In genomic region chr3:149670742-149671492, GRCh38 we compare ENCODE assay signal across 16 cellular contexts. TPM values are rescaled to one million over a fixed set of nuclear protein-coding genes. Genes with fewer than 3 reads are reported as not detected.
DNase-seq lines count a peak whose midpoint lies in the region; ATAC-seq and TF ChIP-seq lines count a peak whose summit lies in the region.
"Had no signal": no experiment of that assay in that cellular context is flagged by ENCODE, and none has a peak within 500 bp of the region (broad histone marks: within the 10 kb centered on the region; RNA-seq: fewer than 3 reads in every experiment).

No MANE protein-coding gene starts in this region.

- no peaks in the 10 kb centered on the region for H3K27me3 ChIP-seq in adipocyte (replicated peaks; ENCODE audit: control insufficient read depth, insufficient read depth, low read length)
- H3K27me3 ChIP-seq in spleen (replicated peaks in 1 of 7): peaks cover 0 to 11% (median 0%) of the 10 kb centered on the region in 7 donors
- H3K27me3 ChIP-seq: gastrocnemius medialis, upper lobe of right lung had no signal

- no peak overlapping the region for H3K27ac ChIP-seq in spleen
- H3K27ac ChIP-seq in RWPE1: no peak overlapping the region
- H3K27ac ChIP-seq: gastrocnemius medialis, upper lobe of right lung had no signal

- no peaks in the 10 kb centered on the region for H3K9me3 ChIP-seq in adipocyte (ENCODE audit: control insufficient read depth, low read length)
- H3K9me3 ChIP-seq in spleen: no peaks in the 10 kb centered on the region
- H3K9me3 ChIP-seq: gastrocnemius medialis, mucosa of descending colon, upper lobe of right lung had no signal

- intact Hi-C loops in spleen (cut with DNase I; ENCODE audit: low total_unique reads): no loop called here

- ATAC-seq in GM18520 (IDR thresholded peaks at IDR 0.05; ENCODE audit: unreplicated experiment) (peak; percentile 61), HG02885 (IDR thresholded peaks at IDR 0.05; ENCODE audit: poor library complexity, unreplicated experiment) (peak; percentile 84), left lobe of liver (peak; percentile 68)
- ATAC-seq: activated CD4-positive, alpha-beta T cell treated with anti-CD3 and anti-CD28 coated beads for 36 hours; gastrocnemius medialis; mucosa of descending colon had no signal

- CTCF ChIA-PET in RWPE1 (lab: Yijun Ruan, JAX): interaction anchor here (1.2 kb wide), 1 partner anchor 11 kb away, joined by 6 read pairs; no protein-coding TSS in a partner anchor

- TF ChIP-seq POLR2A in spleen (IDR thresholded peaks at IDR 0.05): no peak

- DNase-seq in adipocyte (ENCODE audit: low read depth) (no peak), left lobe of liver (ENCODE audit: low spot score) (no peak), spleen (no peak), RWPE1 (ENCODE audit: low spot score) (no peak), NOMO-1 treated with dmso at 0.1 percent for 144 hours (lab: John Stamatoyannopoulos, UW; ENCODE audit: unreplicated experiment) (no peak), cerebellum (ENCODE audit: low spot score) (no peak)
- DNase-seq: activated CD4-positive, alpha-beta T cell treated with anti-CD3 and anti-CD28 coated beads for 36 hours; activated naive CD8-positive, alpha-beta T cell treated with anti-CD3 and anti-CD28 coated beads for 36 hours; central memory CD4-positive, alpha-beta T cell; gastrocnemius medialis; mucosa of descending colon; NCI-H1048; stimulated activated naive CD4-positive, alpha-beta T cell treated with Interleukin-2 at 50 U/mL for 16 hours; upper lobe of right lung had no signal

- no peak for TF ChIP-seq CTCF in spleen (IDR thresholded peaks at IDR 0.05 in 8 of 11, conservative IDR thresholded peaks at IDR 0.05 in 3 of 11)
- no peak for TF ChIP-seq CTCF in RWPE1 (conservative IDR thresholded peaks at IDR 0.05; ENCODE audit: low read depth)

- H3K4me3 ChIP-seq in adipocyte (ENCODE audit: low read length): peak overlapping the region; percentile 1
- H3K4me3 ChIP-seq in spleen: no peak overlapping the region
- H3K4me3 ChIP-seq: gastrocnemius medialis, mucosa of descending colon, upper lobe of right lung had no signal

- no peak overlapping the region for H3K9ac ChIP-seq in adipocyte (ENCODE audit: low read length)

- POLR2A ChIA-PET in RWPE1 (lab: Yijun Ruan, JAX; ENCODE audit: low non-redundant PET): no interaction called here

- H3K36me3 ChIP-seq in adipocyte (ENCODE audit: control insufficient read depth, insufficient read depth, low read length, severe bottlenecking) (no peaks in the 10 kb centered on the region), spleen (no peaks in the 10 kb centered on the region)
- H3K36me3 ChIP-seq: gastrocnemius medialis, upper lobe of right lung had no signal

- H3K4me1 ChIP-seq in adipocyte (ENCODE audit: control insufficient read depth, insufficient read depth, low read length) (peaks cover 7% of the 10 kb centered on the region), spleen (no peaks in the 10 kb centered on the region)
- H3K4me1 ChIP-seq: gastrocnemius medialis, upper lobe of right lung had no signal

- WGBS in spleen, 5 donors: 63 to 81% (median 76%) methylated on average over 10 of the region's 10 CpGs

RNA-seq across cellular contexts. Expression of gene WWTR1, which starts 13.1 kb away (rescaled TPM):
- total RNA-seq in left lobe of liver: 13.2 TPM
- 10 to 100 TPM; 43.5 to 70.6 (median 63.7) TPM for total RNA-seq in spleen
- 10 to 100 TPM in 1 of 3 donors, 1 to 10 TPM in 2; 8.4 to 15.3 (median 8.8) TPM for polyA plus RNA-seq in spleen
- 11.8 TPM for total RNA-seq in cerebellum
